In genomic region chr20:8858181-8858794, GRCh38 we compare ENCODE assay signal across 25 cellular contexts.
A peak's percentile ranks its signal among the peaks of the same experiment; 100 is the strongest.
DNase-seq lines count a peak whose midpoint lies in the region; ATAC-seq and TF ChIP-seq lines count a peak whose summit lies in the region.
"Had no signal": no experiment of that assay in that cellular context is flagged by ENCODE, and none has a peak within 500 bp of the region (broad histone marks: within the 10 kb centered on the region; RNA-seq: fewer than 3 reads in every experiment).

No MANE protein-coding gene starts in this region.

- peaks cover 23% of the 10 kb centered on the region for H3K4me1 ChIP-seq in left ventricle myocardium inferior
- H3K4me1 ChIP-seq: BLaER1, pancreas had no signal

- no peaks in the 10 kb centered on the region for H3K27me3 ChIP-seq in brain microvascular endothelial cell (replicated peaks)
- no peaks in the 10 kb centered on the region for H3K27me3 ChIP-seq in left ventricle myocardium inferior (ENCODE audit: low read depth)
- H3K27me3 ChIP-seq: BLaER1, pancreas, stomach, tibial nerve had no signal

- no peaks in the 10 kb centered on the region for H3K36me3 Mint-ChIP-seq in activated T-helper 17 cell treated with anti-CD3 and anti-CD28 coated beads, Interleukin-2, amount 50 U/mL, for 72 hours (ENCODE audit: low read depth)
- H3K36me3 Mint-ChIP-seq: activated naive CD8-positive, alpha-beta T cell treated with anti-CD3 and anti-CD28 coated beads, Interleukin-2, amount 10 ng/mL, durations not matched to agents 7 days and 5 days had no signal

- H3K4me3 ChIP-seq in brain microvascular endothelial cell (ENCODE audit: low read depth, low read length), result no peak overlapping the region
- H3K4me3 ChIP-seq in left ventricle myocardium inferior, result no peak overlapping the region
- H3K4me3 ChIP-seq: BLaER1, dorsolateral prefrontal cortex, pancreas, smooth muscle cell, stomach, tibial nerve had no signal

- no peaks in the 10 kb centered on the region for H3K9me3 Mint-ChIP-seq in activated T-helper 17 cell treated with anti-CD3 and anti-CD28 coated beads, Interleukin-2, amount 50 U/mL, for 72 hours
- H3K9me3 Mint-ChIP-seq: activated naive CD8-positive, alpha-beta T cell treated with anti-CD3 and anti-CD28 coated beads, Interleukin-2, amount 10 ng/mL, durations not matched to agents 7 days and 5 days had no signal

- H3K27ac ChIP-seq in brain microvascular endothelial cell (no peak overlapping the region), left ventricle myocardium inferior (replicated peaks) (peak overlapping the region; percentile 28)
- H3K27ac ChIP-seq: BLaER1, dorsolateral prefrontal cortex, pancreas, tibial nerve had no signal

- no peaks in the 10 kb centered on the region for H3K27me3 Mint-ChIP-seq in activated T-helper 17 cell treated with anti-CD3 and anti-CD28 coated beads, Interleukin-2, amount 50 U/mL, for 72 hours
- H3K27me3 Mint-ChIP-seq: activated CD8-positive, alpha-beta T cell treated with anti-CD3 and anti-CD28 coated beads for 36 hours; activated naive CD8-positive, alpha-beta T cell treated with anti-CD3 and anti-CD28 coated beads, Interleukin-2, amount 10 ng/mL, durations not matched to agents 7 days and 5 days had no signal

- TF ChIP-seq CTCF in brain microvascular endothelial cell (IDR thresholded peaks at IDR 0.05; ENCODE audit: low read depth, low read length, missing control alignments) (no peak), left ventricle myocardium inferior (IDR thresholded peaks at IDR 0.05; ENCODE audit: borderline replicate concordance) (no peak)

- no peak overlapping the region for H3K27ac Mint-ChIP-seq in activated T-helper 17 cell treated with anti-CD3 and anti-CD28 coated beads, Interleukin-2, amount 50 U/mL, for 72 hours
- H3K27ac Mint-ChIP-seq: activated CD8-positive, alpha-beta T cell treated with anti-CD3 and anti-CD28 coated beads for 36 hours; activated naive CD8-positive, alpha-beta T cell treated with anti-CD3 and anti-CD28 coated beads, Interleukin-2, amount 10 ng/mL, durations not matched to agents 7 days and 5 days had no signal

- DNase-seq in Right ventricle myocardium superior (no peak), cardiac septum (ENCODE audit: low spot score) (no peak), brain microvascular endothelial cell (peak; percentile 19), left ventricle myocardium inferior (no peak), NCI-H1930 (lab: John Stamatoyannopoulos, UW) (no peak), KG1 (lab: John Stamatoyannopoulos, UW) (no peak)
- DNase-seq: ACHN; activated CD4-positive, CD25-positive, alpha-beta regulatory T cell treated with anti-CD3 and anti-CD28 coated beads, Interleukin-2, amount 50 U/mL, for 72 hours; activated CD8-positive, alpha-beta T cell treated with anti-CD3 and anti-CD28 coated beads for 36 hours; activated naive CD8-positive, alpha-beta T cell treated with anti-CD3 and anti-CD28 coated beads, Interleukin-2, amount 10 ng/mL, durations not matched to agents 7 days and 5 days; DND-41; dorsolateral prefrontal cortex; H9; head of caudate nucleus; NCI-H1436; NCI-H524 treated with DMSO at 0.1 percent for 48 hours; pancreas; stimulated activated CD4-positive, alpha-beta T cell treated with anti-CD3 and anti-CD28 coated beads, Interleukin-1b, Interleukin-23, amount 100 ng/mL, for 48 hours; stomach; T-helper 2 cell had no signal

- no peak overlapping the region for H3K4me3 Mint-ChIP-seq in activated T-helper 17 cell treated with anti-CD3 and anti-CD28 coated beads, Interleukin-2, amount 50 U/mL, for 72 hours
- H3K4me3 Mint-ChIP-seq: activated CD8-positive, alpha-beta T cell treated with anti-CD3 and anti-CD28 coated beads for 36 hours; activated naive CD8-positive, alpha-beta T cell treated with anti-CD3 and anti-CD28 coated beads, Interleukin-2, amount 10 ng/mL, durations not matched to agents 7 days and 5 days; H9; neural crest cell had no signal

- in situ Hi-C loops in brain microvascular endothelial cell (cut with HindIII; ENCODE audit: low pct_ligation_motif_present, low sequenced_read_pairs), result no loop called here

- intact Hi-C loops in Right ventricle myocardium superior (cut with DNase I), result loop anchor here (5.0 to 10.0 kb wide), 4 partner anchors 77 to 499 kb away; no protein-coding TSS in a partner anchor
- intact Hi-C loops in cardiac septum (cut with DNase I), result loop anchor here (5.0 kb wide), 1 partner anchor 74 kb away; no protein-coding TSS in a partner anchor
- intact Hi-C loops in left ventricle myocardium inferior (cut with micrococcal nuclease), result loop anchor here (10.0 kb wide), 2 partner anchors 87 to 277 kb away; no protein-coding TSS in a partner anchor

- no peaks in the 10 kb centered on the region for H3K36me3 ChIP-seq in brain microvascular endothelial cell (replicated peaks)
- H3K36me3 ChIP-seq in left ventricle myocardium inferior, result no peaks in the 10 kb centered on the region
- H3K36me3 ChIP-seq: BLaER1, pancreas, stomach, tibial nerve had no signal

- peak; percentile 13 for ATAC-seq in Right ventricle myocardium superior (ENCODE audit: poor library complexity)
- no peak for ATAC-seq in activated T-helper 17 cell treated with anti-CD3 and anti-CD28 coated beads, Interleukin-2, amount 50 U/mL, for 72 hours (replicated peaks)
- ATAC-seq: activated CD8-positive, alpha-beta T cell treated with anti-CD3 and anti-CD28 coated beads for 36 hours; pancreas had no signal

- no peaks in the 10 kb centered on the region for H3K4me1 Mint-ChIP-seq in activated T-helper 17 cell treated with anti-CD3 and anti-CD28 coated beads, Interleukin-2, amount 50 U/mL, for 72 hours
- H3K4me1 Mint-ChIP-seq: activated naive CD8-positive, alpha-beta T cell treated with anti-CD3 and anti-CD28 coated beads, Interleukin-2, amount 10 ng/mL, durations not matched to agents 7 days and 5 days had no signal

- H3K9me3 ChIP-seq in left ventricle myocardium inferior (replicated peaks), result no peaks in the 10 kb centered on the region
- H3K9me3 ChIP-seq: BLaER1, pancreas, stomach, tibial nerve had no signal
